In the genomic region with DNA sequence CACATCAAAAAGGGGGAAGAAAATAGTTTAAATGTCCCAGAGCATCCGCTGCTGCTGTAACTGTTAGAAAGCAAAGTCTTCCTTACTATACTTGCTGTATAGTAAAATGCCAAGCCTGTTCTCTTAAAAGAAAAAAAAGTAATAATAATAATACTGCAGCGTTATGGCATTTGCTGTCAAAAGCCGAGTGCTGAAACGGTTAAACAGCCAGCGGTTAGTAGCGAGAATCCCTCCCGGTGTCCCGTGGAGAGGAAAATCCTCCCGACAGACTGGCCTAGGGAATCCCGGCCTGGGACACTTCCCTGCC, we compare ENCODE assay signal across 8 cellular contexts. TPM values are rescaled to one million over a fixed set of nuclear protein-coding genes. Genes with fewer than 3 reads are reported as not detected.
DNase-seq lines count a peak whose midpoint lies in the region; ATAC-seq, FAIRE-seq and TF ChIP-seq lines count a peak whose summit lies in the region.

No MANE protein-coding gene starts in this region.

- peak overlapping the region; percentile 69 for H3K4me3 Mint-ChIP-seq in activated T-cell treated with anti-CD3 and anti-CD28 coated beads, Interleukin-2, amount 50 U/mL, for 4 hours
- H3K4me3 Mint-ChIP-seq in CD14-positive monocyte: peak overlapping the region in 1 of 2 donors; percentile 77

- TF ChIP-seq EP300 in GM12878 (IDR thresholded peaks at IDR 0.05; ENCODE audit: borderline replicate concordance in 1 of 2, control insufficient read depth in 1 of 2, low read depth in 2 of 2, low read length in 2 of 2) (no peak), tibial nerve (IDR thresholded peaks at IDR 0.05) (no peak)

- ATAC-seq in activated T-cell treated with anti-CD3 and anti-CD28 coated beads, Interleukin-2, amount 50 U/mL, for 4 hours: peak; percentile 8
- no peak for ATAC-seq in GM12878
- ATAC-seq in left lobe of liver: no peak

- no peak overlapping the region for H3K27ac Mint-ChIP-seq in CD14-positive monocyte

- H3K27me3 ChIP-seq in GM12878 (replicated peaks in 1 of 2; ENCODE audit: control insufficient read depth in 2 of 2, insufficient read depth in 2 of 2, low read length in 1 of 2) (peaks cover 13 to 33% of the 10 kb centered on the region in 2 experiments), tibial nerve (no peaks in the 10 kb centered on the region)

- H3K4me1 ChIP-seq in GM12878 (ENCODE audit: control insufficient read depth, insufficient read depth, low read length): no peaks in the 10 kb centered on the region; the same call in 1 of the 2 replicates
- peaks cover 0 to 55% (median 36%) of the 10 kb centered on the region in 4 donors for H3K4me1 ChIP-seq in tibial nerve

- intact Hi-C loops in GM12878 (cut with micrococcal nuclease; ENCODE audit: unreplicated experiment): no loop called here
- intact Hi-C loops in lower leg skin (cut with DNase I; ENCODE audit: low total_unique reads): no loop called here
- intact Hi-C loops in CD14-positive monocyte (cut with micrococcal nuclease): no loop called here

- no peak for TF ChIP-seq RAD21 in GM12878 (IDR thresholded peaks at IDR 0.05; ENCODE audit: insufficient read depth, low read depth, low read length)

- POLR2A ChIA-PET in GM12878 (lab: Charles Lee): no interaction called here

- no peak overlapping the region for H3K4me2 ChIP-seq in GM12878 (ENCODE audit: control insufficient read depth, insufficient read depth)

- in situ Hi-C loops in GM12878 (cut with MboI): no loop called here

- no peak for FAIRE-seq in GM12878 (lab: Jason Lieb, UNC)
- no peak for FAIRE-seq in D721Med (lab: Jason Lieb, UNC)

- no peak for DNase-seq in activated T-cell treated with anti-CD3 and anti-CD28 coated beads, Interleukin-2, amount 50 U/mL, for 4 hours
- DNase-seq in activated T-cell treated with anti-CD3 and anti-CD28 coated beads, Interleukin-2, amount 50 U/mL, for 1 hour: no peak
- DNase-seq in GM12878 (ENCODE audit: low read depth, low spot score) (no peak), lower leg skin (ENCODE audit: low spot score in 2 of 2) (no peak), tibial nerve (ENCODE audit: low spot score in 2 of 2) (no peak), CD14-positive monocyte (ENCODE audit: low spot score) (no peak), left lobe of liver (ENCODE audit: low spot score) (no peak), D721Med (ENCODE audit: insufficient read length, low spot score) (no peak)

- H2AFZ ChIP-seq in GM12878 (ENCODE audit: control insufficient read depth, low read depth, low read length): no peak overlapping the region

- peaks cover 56% of the 10 kb centered on the region for H3K27me3 Mint-ChIP-seq in activated T-cell treated with anti-CD3 and anti-CD28 coated beads, Interleukin-2, amount 50 U/mL, for 4 hours (ENCODE audit: low read depth)
- H3K27me3 Mint-ChIP-seq in CD14-positive monocyte (ENCODE audit: low read depth in 3 of 3): peaks cover 62 to 70% (median 65%) of the 10 kb centered on the region in 3 donors

- BruUV-seq in GM12878 (replicated peaks; lab: Mats Ljungman, UMichigan): no TSS peak

- peaks cover 13% of the 10 kb centered on the region for H3K4me1 Mint-ChIP-seq in activated T-cell treated with anti-CD3 and anti-CD28 coated beads, Interleukin-2, amount 50 U/mL, for 4 hours (ENCODE audit: low read depth)
- peaks cover 10% of the 10 kb centered on the region for H3K4me1 Mint-ChIP-seq in CD14-positive monocyte

- WGBS in GM12878 (ENCODE audit: insufficient coverage, insufficient replicate concordance, low lambda C conversion rate, missing lambda C conversion rate): 3% methylated on average over 10 of the region's 10 CpGs
- 0 to 1% methylated on average over 10 of the region's 10 CpGs for WGBS in lower leg skin, 2 donors
- WGBS in tibial nerve, 2 donors: 1% methylated on average over 10 of the region's 10 CpGs

- no peaks in the 10 kb centered on the region for H3K79me2 ChIP-seq in GM12878 (ENCODE audit: control insufficient read depth, insufficient read depth, low read length)

- H3K9me3 ChIP-seq in GM12878 (replicated peaks; ENCODE audit: control insufficient read depth, insufficient read depth, low read length): no peaks in the 10 kb centered on the region
- no peaks in the 10 kb centered on the region for H3K9me3 ChIP-seq in tibial nerve

- no peaks in the 10 kb centered on the region for H3K9me3 Mint-ChIP-seq in activated T-cell treated with anti-CD3 and anti-CD28 coated beads, Interleukin-2, amount 50 U/mL, for 4 hours
- H3K9me3 Mint-ChIP-seq in CD14-positive monocyte: peaks cover 0 to 13% (median 0%) of the 10 kb centered on the region in 7 donors

- SMC1A ChIA-PET in GM12878 (lab: Charles Lee; ENCODE audit: uncharacterized antibody, unreplicated experiment): no interaction called here

- TF ChIP-seq CTCF in GM12878 (IDR thresholded peaks at IDR 0.05 in 2 of 3, conservative IDR thresholded peaks at IDR 0.05 in 1 of 3; ENCODE audit: control insufficient read depth in 2 of 3, extremely low read depth in 1 of 3, insufficient read depth in 1 of 3, low read depth in 3 of 3, low read length in 3 of 3): 0 out of 6 replicates have a peak, but pooled peaks of 1 of the 3 experiments have one; percentile 1
- no peak for TF ChIP-seq CTCF in lower leg skin (IDR thresholded peaks at IDR 0.05)
- no peak for TF ChIP-seq CTCF in tibial nerve (IDR thresholded peaks at IDR 0.05)
- TF ChIP-seq CTCF in CD14-positive monocyte (IDR thresholded peaks at IDR 0.05): no peak
- TF ChIP-seq CTCF in D721Med (IDR thresholded peaks at IDR 0.05; ENCODE audit: insufficient read depth, missing control alignments): no peak

- H4K20me1 ChIP-seq in GM12878 (ENCODE audit: control insufficient read depth, insufficient read depth): no peaks in the 10 kb centered on the region; the same call in 1 of the 2 replicates

- RAD21 ChIA-PET in GM12878 (lab: Charles Lee; ENCODE audit: unreplicated experiment): no interaction called here

- CTCF ChIA-PET in GM12878 (lab: Yijun Ruan, JAX): interaction anchor here (1.3 kb wide), 1 partner anchor 176 kb away, joined by 4 read pairs; no protein-coding TSS in a partner anchor

- H3K27ac ChIP-seq in GM12878 (ENCODE audit: control insufficient read depth, insufficient read depth) (no peak overlapping the region), tibial nerve (peak overlapping the region; percentile 86 to 97 (median 95))

- H3K36me3 Mint-ChIP-seq in activated T-cell treated with anti-CD3 and anti-CD28 coated beads, Interleukin-2, amount 50 U/mL, for 4 hours (ENCODE audit: insufficient read depth): no peaks in the 10 kb centered on the region
- H3K36me3 Mint-ChIP-seq in CD14-positive monocyte: no peaks in the 10 kb centered on the region

- no peak overlapping the region for H3K9ac ChIP-seq in GM12878 (ENCODE audit: control insufficient read depth, insufficient read depth, low read length)

- TF ChIP-seq POLR2A in GM12878 (IDR thresholded peaks at IDR 0.05; ENCODE audit: low read depth, low read length) (no peak), lower leg skin (IDR thresholded peaks at IDR 0.05) (no peak), tibial nerve (IDR thresholded peaks at IDR 0.05) (no peak)

- no peaks in the 10 kb centered on the region for H3K36me3 ChIP-seq in GM12878 (ENCODE audit: control insufficient read depth in 2 of 2, insufficient read depth in 2 of 2, low read length in 1 of 2)
- no peaks in the 10 kb centered on the region for H3K36me3 ChIP-seq in tibial nerve

- H3K4me3 ChIP-seq in GM12878 (peak overlapping the region; percentile 22; the same call in 1 of the 2 replicates), lower leg skin (ENCODE audit: low read depth, poor library complexity, severe bottlenecking) (peak overlapping the region; percentile 22), tibial nerve (peak overlapping the region; percentile 46 to 66 (median 53))

TF ChIP-seq in GM12878, 131 proteins besides CTCF, POLR2A, EP300 and RAD21 (continues in another document):
- TF ChIP-seq BACH1 (IDR thresholded peaks at IDR 0.05; ENCODE audit: borderline replicate concordance) (no peak), PML (IDR thresholded peaks at IDR 0.05; ENCODE audit: low read length) (no peak), PAX5 (IDR thresholded peaks at IDR 0.05; ENCODE audit: borderline replicate concordance, low read depth, low read length) (no peak), EGR1 (IDR thresholded peaks at IDR 0.05; ENCODE audit: borderline replicate concordance in 1 of 2, low read depth in 2 of 2, low read length in 2 of 2) (no peak), RCOR1 (conservative IDR thresholded peaks at IDR 0.05; ENCODE audit: low read depth, low read length) (no peak), JUNB (IDR thresholded peaks at IDR 0.05) (no peak)

RNA-seq across cellular contexts. Expression of gene NFATC2, which starts 19.5 kb away (rescaled TPM):
- total RNA-seq in activated T-cell treated with anti-CD3 and anti-CD28 coated beads, Interleukin-2, amount 50 U/mL, for 4 hours: 10 to 100 TPM; 48.3 to 51.4 (median 48.9) TPM
- 24.0 and 24.8 TPM in 2 replicates for total RNA-seq in GM12878 (2013; cell fraction: nucleolus; rRNA removed)
- total RNA-seq in GM12878 (2014; rRNA removed) (5.1 TPM in 2 replicates), GM12878 (2014; rRNA removed; fragmentation: Illumina TruSeq; extraction: Trizol) (3.7 and 4.3 TPM in 2 replicates), GM12878 (2021) (17.5 and 20.0 TPM in 2 replicates), lower leg skin (10 to 100 TPM in 1 of 4 donors, 1 to 10 TPM in 3; 4.0 to 10.4 (median 5.1) TPM), tibial nerve (10 to 100 TPM in 1 of 4 donors, 1 to 10 TPM in 3; 6.0 to 11.5 (median 7.7) TPM), left lobe of liver (4.6 TPM)
- polyA plus RNA-seq in GM12878 (2011; ENCODE audit: low read depth): 4.4 TPM
- polyA plus RNA-seq in GM12878 (2011; rRNA removed) (7.6 and 7.9 TPM in 2 replicates), GM12878 (2014; fragmentation: Illumina TruSeq; extraction: Trizol) (12.3 and 12.7 TPM in 2 replicates), GM12878 (2014; fragmentation: Nextera tagmentation; extraction: Ambion mirVana) (1 to 10 TPM; 3.3 to 7.3 TPM), GM12878 (2014; rRNA removed) (5.6 and 6.8 TPM in 2 replicates), GM12878 (2016; fragmentation: Nextera tagmentation; extraction: Ambion mirVana) (1 to 10 TPM; 7.3 to 7.7 TPM), CD14-positive monocyte (under 1 TPM; 0.03 to 0.18 TPM)
- polyA plus RNA-seq in GM12878 (2011; cell fraction: cytosol; rRNA removed): 5.2 and 9.2 TPM in 2 replicates
- 15.6 and 22.7 TPM in 2 replicates for polyA plus RNA-seq in GM12878 (2011; cell fraction: nucleus; rRNA removed)
- polyA plus RNA-seq in GM12878 (2012): 5.3 and 9.1 TPM in 2 replicates
- polyA minus RNA-seq in GM12878 (2011; rRNA and poly(A)+ RNA removed): 12.2 and 12.7 TPM in 2 replicates
- 11.8 and 12.8 TPM in 2 replicates for polyA minus RNA-seq in GM12878 (2011; cell fraction: cytosol; rRNA and poly(A)+ RNA removed)
- polyA minus RNA-seq in GM12878 (2011; cell fraction: nucleus; rRNA and poly(A)+ RNA removed): 10.2 and 22.1 TPM in 2 replicates

Comparison
In these comparisons a context has a peak if more than half of its experiments do, and no peak if none do; other contexts are left out.
1. ATAC-seq: peak in activated T-cell treated with anti-CD3 and anti-CD28 coated beads, Interleukin-2, amount 50 U/mL, for 4 hours (2 of 2); none in GM12878 (single experiment) and left lobe of liver (single experiment).
2. Peak in every context shown above with its lines, with median percentiles within 50 percentile points of each other: H3K4me3 ChIP-seq.